In genomic region chr19:50371914-50372475, GRCh38 we compare ENCODE assay signal across 17 cellular contexts. TPM values are rescaled to one million over a fixed set of nuclear protein-coding genes. Genes with fewer than 3 reads are reported as not detected.
DNase-seq lines count a peak whose midpoint lies in the region; ATAC-seq and FAIRE-seq lines count a peak whose summit lies in the region.
"Had no signal": no experiment of that assay in that cellular context is flagged by ENCODE, and none has a peak within 500 bp of the region (broad histone marks: within the 10 kb centered on the region; RNA-seq: fewer than 3 reads in every experiment).

No MANE protein-coding gene starts in this region.

- ATAC-seq in GM18511 (IDR thresholded peaks at IDR 0.05; ENCODE audit: unreplicated experiment), result no peak
- ATAC-seq in GM21786 (IDR thresholded peaks at IDR 0.05; ENCODE audit: unreplicated experiment), result no peak
- ATAC-seq: HCT116 had no signal

- peaks cover 17% of the 10 kb centered on the region for H3K36me3 Mint-ChIP-seq in dendritic cell treated with granulocyte-macrophage colony-stimulating factor and Interleukin-4, amounts not matched to agents 40 ng/mL and 50 ng/mL, for 4 days (ENCODE audit: low read depth)

- peak; percentile 48 for FAIRE-seq in GM18507 (lab: Jason Lieb, UNC)
- FAIRE-seq: HTR-8/SVneo had no signal

- no peaks in the 10 kb centered on the region for H3K9me3 Mint-ChIP-seq in dendritic cell treated with granulocyte-macrophage colony-stimulating factor and Interleukin-4, amounts not matched to agents 40 ng/mL and 50 ng/mL, for 4 days

- DNase-seq in GM18507 (ENCODE audit: extremely low spot score, insufficient read length, low read depth), result no peak
- DNase-seq in NOMO-1 (lab: John Stamatoyannopoulos, UW; ENCODE audit: unreplicated experiment in 2 of 2), result peak; percentile 63 to 65
- DNase-seq in renal cortical epithelial cell (ENCODE audit: low read depth), result peak; percentile 32
- DNase-seq in NCI-H526 treated with DMSO at 0.1 percent for 48 hours (lab: John Stamatoyannopoulos, UW), result no peak
- no peak for DNase-seq in substantia nigra (lab: John Stamatoyannopoulos, UW)
- DNase-seq: BE2C, DMS 273 treated with DMSO at 0.1 percent for 48 hours, NCI-H1105, NCI-H1694 treated with DMSO at 0.1 percent for 48 hours, NCI-H446, NCI-H774 had no signal

- peak overlapping the region; percentile 67 for H3K27ac Mint-ChIP-seq in dendritic cell treated with granulocyte-macrophage colony-stimulating factor and Interleukin-4, amounts not matched to agents 40 ng/mL and 50 ng/mL, for 4 days

- intact Hi-C loops in dendritic cell treated with granulocyte-macrophage colony-stimulating factor and Interleukin-4, amounts not matched to agents 40 ng/mL and 50 ng/mL, for 4 days (cut with micrococcal nuclease), result no loop called here

- H3K4me3 Mint-ChIP-seq in dendritic cell treated with granulocyte-macrophage colony-stimulating factor and Interleukin-4, amounts not matched to agents 40 ng/mL and 50 ng/mL, for 4 days, result no peak overlapping the region

- no peaks in the 10 kb centered on the region for H3K27me3 Mint-ChIP-seq in dendritic cell treated with granulocyte-macrophage colony-stimulating factor and Interleukin-4, amounts not matched to agents 40 ng/mL and 50 ng/mL, for 4 days

- H3K4me1 Mint-ChIP-seq in dendritic cell treated with granulocyte-macrophage colony-stimulating factor and Interleukin-4, amounts not matched to agents 40 ng/mL and 50 ng/mL, for 4 days (ENCODE audit: low read depth), result peaks cover 44% of the 10 kb centered on the region

- H3K27ac ChIP-seq in substantia nigra (ENCODE audit: low read depth, low read length, poor library complexity, severe bottlenecking), result no peak overlapping the region
- H3K27ac ChIP-seq: SJSA1 had no signal

RNA-seq across cellular contexts. Expression of gene NR1H2, which starts 4.3 kb away (rescaled TPM):
- total RNA-seq in renal cortical epithelial cell, result 67.0 and 72.5 TPM in 2 replicates

RNA-seq across cellular contexts. Expression of gene NAPSA, which starts 6.6 kb away (rescaled TPM):
- 15.2 TPM in 1 of 2 replicates, not detected in the other for total RNA-seq in renal cortical epithelial cell
- total RNA-seq: SJSA1 had no signal

RNA-seq across cellular contexts. Expression of gene POLD1, which starts 12.2 kb away (rescaled TPM):
- total RNA-seq in renal cortical epithelial cell, result 23.9 and 34.7 TPM in 2 replicates

RNA-seq across cellular contexts. Expression of gene KCNC3, which starts 42.8 kb away (rescaled TPM):
- total RNA-seq in renal cortical epithelial cell, result 0.17 and 6.5 TPM in 2 replicates
- total RNA-seq: SJSA1 had no signal

RNA-seq across cellular contexts. Expression of gene SPIB, which starts 46.7 kb away (rescaled TPM):
- not detected in 2 replicates for total RNA-seq in renal cortical epithelial cell
- total RNA-seq: SJSA1 had no signal

Comparison
In these comparisons a context has a peak if more than half of its experiments do, and no peak if none do; other contexts are left out.
1. DNase-seq: peak in NOMO-1 (2 of 2) and renal cortical epithelial cell (single experiment); none in GM18507 (single experiment), NCI-H526 treated with DMSO at 0.1 percent for 48 hours (single experiment) and substantia nigra (0 of 49).